Comparison of ENCODE assay signal across 32 cellular contexts in the genomic region with DNA sequence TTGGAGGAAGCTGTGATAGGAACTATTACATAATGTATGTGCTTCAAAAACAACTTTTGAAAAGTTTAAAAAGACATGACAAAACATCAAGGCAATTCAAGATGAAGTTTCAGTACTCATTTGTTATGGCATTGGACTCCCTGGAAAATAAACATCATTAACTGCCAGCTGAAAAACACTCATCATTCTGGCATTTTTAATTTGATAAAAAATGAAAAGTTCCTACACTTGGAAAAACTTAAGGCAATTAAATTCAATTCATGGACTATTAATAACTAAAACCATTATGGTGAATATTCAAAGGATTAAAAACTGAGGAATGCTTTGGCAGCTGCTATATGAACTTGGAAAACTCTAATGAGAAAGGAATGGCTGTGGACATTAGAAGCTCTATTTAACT. TPM values are rescaled to one million over a fixed set of nuclear protein-coding genes. Genes with fewer than 3 reads are reported as not detected.
DNase-seq lines count a peak whose midpoint lies in the region; ATAC-seq, FAIRE-seq and TF ChIP-seq lines count a peak whose summit lies in the region.
"Had no signal": no experiment of that assay in that cellular context is flagged by ENCODE, and none has a peak within 500 bp of the region (broad histone marks: within the 10 kb centered on the region; RNA-seq: fewer than 3 reads in every experiment).

No MANE protein-coding gene starts in this region.

- no peak for ATAC-seq in HG02571 (IDR thresholded peaks at IDR 0.05; ENCODE audit: unreplicated experiment)
- ATAC-seq: GM12878, left colon, Right ventricle myocardium inferior, SK-N-SH treated with all-trans-retinoic acid at 6 μM for 48 hours had no signal

- H3K27me3 Mint-ChIP-seq in astrocyte (ENCODE audit: low read depth, unreplicated experiment), result no peaks in the 10 kb centered on the region
- H3K27me3 Mint-ChIP-seq: activated B cell treated with CpG ODN at 0.5 μM for 24 hours; activated CD4-positive, alpha-beta memory T cell treated with anti-CD3 and anti-CD28 coated beads, Interleukin-2, amount 10 ng/mL, durations not matched to agents 7 days and 5 days; activated naive CD4-positive, alpha-beta T cell treated with anti-CD3 and anti-CD28 coated beads, Interleukin-2, amount 50 U/mL, for 24 hours; CD4-positive, alpha-beta T cell had no signal

- no peaks in the 10 kb centered on the region for H3K27me3 ChIP-seq in astrocyte (ENCODE audit: insufficient read depth, low read length)
- H3K27me3 ChIP-seq: esophagus squamous epithelium, right atrium auricular region, stomach, thyroid gland, vagina had no signal

- H4K20me1 ChIP-seq in astrocyte (ENCODE audit: insufficient read depth, low read length), result peaks cover 14% of the 10 kb centered on the region

- no peaks in the 10 kb centered on the region for H3K4me1 Mint-ChIP-seq in astrocyte (ENCODE audit: low read depth, unreplicated experiment)

- peaks cover 9% of the 10 kb centered on the region for H3K36me3 Mint-ChIP-seq in astrocyte (ENCODE audit: low read depth, unreplicated experiment)

- H3K4me3 Mint-ChIP-seq in astrocyte (ENCODE audit: unreplicated experiment), result no peak overlapping the region
- H3K4me3 Mint-ChIP-seq: activated B cell treated with CpG ODN at 0.5 μM for 24 hours; activated CD4-positive, alpha-beta memory T cell treated with anti-CD3 and anti-CD28 coated beads, Interleukin-2, amount 10 ng/mL, durations not matched to agents 7 days and 5 days; activated naive CD4-positive, alpha-beta T cell treated with anti-CD3 and anti-CD28 coated beads, Interleukin-2, amount 50 U/mL, for 24 hours; CD4-positive, alpha-beta T cell; immature natural killer cell; T-helper 1 cell treated with Interleukin-12 subunit alpha and Interleukin-12 subunit beta and Interleukin-4 antibody, amounts not matched to agents 30 μg/mL and 1 μg/mL, for 36 hours had no signal

- no peaks in the 10 kb centered on the region for H3K9me3 ChIP-seq in astrocyte (ENCODE audit: insufficient read depth, low read depth, low read length)
- H3K9me3 ChIP-seq: esophagus squamous epithelium, right atrium auricular region, stomach, thyroid gland, vagina had no signal

- no peaks in the 10 kb centered on the region for H3K9me3 Mint-ChIP-seq in astrocyte (ENCODE audit: unreplicated experiment)
- H3K9me3 Mint-ChIP-seq: activated B cell treated with CpG ODN at 0.5 μM for 24 hours; activated CD4-positive, alpha-beta memory T cell treated with anti-CD3 and anti-CD28 coated beads, Interleukin-2, amount 10 ng/mL, durations not matched to agents 7 days and 5 days; activated naive CD4-positive, alpha-beta T cell treated with anti-CD3 and anti-CD28 coated beads, Interleukin-2, amount 50 U/mL, for 24 hours; CD4-positive, alpha-beta T cell; immature natural killer cell; T-helper 1 cell treated with Interleukin-12 subunit alpha and Interleukin-12 subunit beta and Interleukin-4 antibody, amounts not matched to agents 30 μg/mL and 1 μg/mL, for 36 hours had no signal

- TF ChIP-seq CTCF in AG09309 (IDR thresholded peaks at IDR 0.05; ENCODE audit: control insufficient read depth, insufficient read depth, low read depth, low read length, missing control alignments) (no peak), astrocyte (IDR thresholded peaks at IDR 0.05; ENCODE audit: insufficient read depth, low read depth, low read length) (no peak), retinal pigment epithelial cell (conservative IDR thresholded peaks at IDR 0.05; ENCODE audit: low read depth, low read length) (no peak)

- no peak overlapping the region for H3K27ac Mint-ChIP-seq in astrocyte (ENCODE audit: unreplicated experiment)
- H3K27ac Mint-ChIP-seq: activated B cell treated with CpG ODN at 0.5 μM for 24 hours; activated CD4-positive, alpha-beta memory T cell treated with anti-CD3 and anti-CD28 coated beads, Interleukin-2, amount 10 ng/mL, durations not matched to agents 7 days and 5 days; activated naive CD4-positive, alpha-beta T cell treated with anti-CD3 and anti-CD28 coated beads, Interleukin-2, amount 50 U/mL, for 24 hours; CD4-positive, alpha-beta T cell had no signal

- H2AFZ ChIP-seq in astrocyte (ENCODE audit: low read depth, low read length), result no peak overlapping the region
- H2AFZ ChIP-seq: parathyroid adenoma had no signal

- no peak overlapping the region for H3K27ac ChIP-seq in astrocyte (ENCODE audit: low read depth, low read length)
- H3K27ac ChIP-seq: esophagus squamous epithelium, parathyroid adenoma, right atrium auricular region, stomach, thyroid gland, vagina had no signal

- peaks cover 25% of the 10 kb centered on the region for H3K36me3 ChIP-seq in astrocyte (ENCODE audit: insufficient read depth, low read length)

- no peak overlapping the region for H3K4me2 ChIP-seq in astrocyte (ENCODE audit: low read length)

- H3K4me3 ChIP-seq in AG09309 (ENCODE audit: control insufficient read depth, low read depth, low read length) (no peak overlapping the region), astrocyte (ENCODE audit: insufficient read depth, low read depth, low read length) (no peak overlapping the region), retinal pigment epithelial cell (ENCODE audit: low read length) (no peak overlapping the region)
- H3K4me3 ChIP-seq: esophagus squamous epithelium, GM12878, right atrium auricular region, stomach, thyroid gland, vagina had no signal

- no peak for FAIRE-seq in astrocyte (lab: Jason Lieb, UNC)
- FAIRE-seq: bronchial epithelial cell, D721Med, GM12878 had no signal

- no peaks in the 10 kb centered on the region for H3K4me1 ChIP-seq in astrocyte (ENCODE audit: insufficient read depth, low read length)
- H3K4me1 ChIP-seq: parathyroid adenoma, right atrium auricular region, thyroid gland, vagina had no signal

- peaks cover 29% of the 10 kb centered on the region for H3K79me2 ChIP-seq in astrocyte (ENCODE audit: insufficient read depth, low read length)
- H3K79me2 ChIP-seq: parathyroid adenoma had no signal

- no peak overlapping the region for H3K9ac ChIP-seq in astrocyte (ENCODE audit: low read length)
- H3K9ac ChIP-seq: parathyroid adenoma had no signal

- DNase-seq in AG09309 (ENCODE audit: low read depth) (peak; percentile 2), EH (ENCODE audit: low read depth) (peak; percentile 67), astrocyte (ENCODE audit: low read depth) (peak; percentile 8), retinal pigment epithelial cell (ENCODE audit: low read depth) (peak; percentile 39), islet precursor cell (no peak)
- DNase-seq in activated CD4-positive, CD25-positive, alpha-beta regulatory T cell (lab: John Stamatoyannopoulos, UW), result no peak
- DNase-seq: activated B cell treated with CpG ODN at 0.5 μM for 24 hours; activated CD4-positive, alpha-beta memory T cell treated with anti-CD3 and anti-CD28 coated beads, Interleukin-2, amount 10 ng/mL, durations not matched to agents 7 days and 5 days; activated CD8-positive, alpha-beta memory T cell treated with anti-CD3 and anti-CD28 coated beads, Interleukin-2, amount 50 U/mL, for 4 hours; CD4-positive, alpha-beta T cell; esophagus squamous epithelium; hypothalamus; immature natural killer cell; left colon; NCI-H2081; NCI-H345; NCI-H69; stimulated activated CD4-positive, alpha-beta T cell treated with anti-CD3 and anti-CD28 coated beads, Interleukin-12 subunit alpha, Interleukin-12 subunit beta, amount 100 ng/mL, for 4 hours; stimulated activated CD4-positive, alpha-beta T cell treated with anti-CD3 and anti-CD28 coated beads, Interleukin-4, amount 100 ng/mL, for 1 hour; stomach; thyroid gland had no signal

RNA-seq across cellular contexts. Expression of gene TYW5, which starts 8.5 kb away (rescaled TPM):
- total RNA-seq in astrocyte, result 9.0 and 9.2 TPM in 2 replicates

RNA-seq across cellular contexts. Expression of gene MAIP1, which starts 8.5 kb away (rescaled TPM):
- 21.7 and 24.4 TPM in 2 replicates for total RNA-seq in astrocyte

RNA-seq across cellular contexts. Expression of gene C2orf69, which starts 35.7 kb away (rescaled TPM):
- total RNA-seq in astrocyte, result 7.5 and 7.9 TPM in 2 replicates

Comparison
In these comparisons a context has a peak if more than half of its experiments do, and no peak if none do; other contexts are left out.
1. DNase-seq: peak in AG09309 (single experiment), EH (single experiment), astrocyte (single experiment) and retinal pigment epithelial cell (single experiment); none in islet precursor cell (single experiment) and activated CD4-positive, CD25-positive, alpha-beta regulatory T cell (0 of 4).